30 cellular contexts compared by ENCODE assay signal in genomic region chr6:37660317-37660716, GRCh38.
"Had no signal": no experiment of that assay in that cellular context is flagged by ENCODE, and none has a peak within 500 bp of the region (broad histone marks: within the 10 kb centered on the region; RNA-seq: fewer than 3 reads in every experiment).

No MANE protein-coding gene starts in this region.

- H3K9me3 ChIP-seq: pancreas, right lobe of liver, sigmoid colon, suprapubic skin, testis, transverse colon, upper lobe of right lung, uterus had no signal

- H3K27me3 Mint-ChIP-seq: stimulated activated memory B cell treated with anti-CD40 and anti-IgM and Interleukin-4, amounts not matched to agents 10 μg/mL and 1 μg/mL and 100 μg/mL, for 72 hours had no signal

- H3K4me3 Mint-ChIP-seq: naive thymus-derived CD4-positive, alpha-beta T cell; natural killer cell; nephron; neural progenitor cell; stimulated activated memory B cell treated with anti-CD40 and anti-IgM and Interleukin-4, amounts not matched to agents 10 μg/mL and 1 μg/mL and 100 μg/mL, for 72 hours; stimulated activated naive CD8-positive, alpha-beta T cell treated with anti-CD3 and anti-CD28 coated beads, Interleukin-15, amount 100 ng/mL, for 72 hours; type B pancreatic cell had no signal

- H2AFZ ChIP-seq: neural progenitor cell had no signal

- H3K4me1 Mint-ChIP-seq: stimulated activated memory B cell treated with anti-CD40 and anti-IgM and Interleukin-4, amounts not matched to agents 10 μg/mL and 1 μg/mL and 100 μg/mL, for 72 hours; stimulated activated naive CD8-positive, alpha-beta T cell treated with anti-CD3 and anti-CD28 coated beads, Interleukin-15, amount 100 ng/mL, for 72 hours had no signal

- H3K9ac ChIP-seq: neural progenitor cell had no signal

- H3K4me3 ChIP-seq: neural progenitor cell, pancreas, psoas muscle, right lobe of liver, sigmoid colon, suprapubic skin, testis, tibial artery, transverse colon, upper lobe of right lung, uterus had no signal

- H3K4me2 ChIP-seq: neural progenitor cell had no signal

- DNase-seq: naive thymus-derived CD4-positive, alpha-beta T cell; natural killer cell; occipital lobe; pancreas; posterior cingulate gyrus; psoas muscle; right cardiac atrium; right lobe of liver; sigmoid colon; small intestine; stimulated activated CD4-positive, alpha-beta T cell treated with anti-CD3 and anti-CD28 coated beads, Interleukin-15, amount 100 ng/mL, for 24 hours; stimulated activated CD4-positive, alpha-beta T cell treated with anti-CD3 and anti-CD28 coated beads, Interleukin-2, amount 100 ng/mL, for 24 hours; stimulated activated CD4-positive, alpha-beta T cell treated with anti-CD3 and anti-CD28 coated beads, Interleukin-4, amount 100 ng/mL, for 1 hour; stimulated activated CD4-positive, alpha-beta T cell treated with anti-CD3 and anti-CD28 coated beads, Interleukin-4, amount 100 ng/mL, for 4 hours; stimulated activated CD8-positive, alpha-beta memory T cell treated with anti-CD3 and anti-CD28 coated beads, Interleukin-4, amount 100 ng/mL, for 48 hours; stimulated activated naive CD4-positive, alpha-beta T cell; stimulated activated naive CD8-positive, alpha-beta T cell treated with anti-CD3 and anti-CD28 coated beads, Interleukin-15, amount 100 ng/mL, for 72 hours; stimulated activated naive CD8-positive, alpha-beta T cell treated with anti-CD3 and anti-CD28 coated beads, Interleukin-15, Interleukin-2, amounts not matched to agents 100 U/mL and 50 U/mL, for 24 hours; substantia nigra; testis; tibial artery; transverse colon; upper lobe of right lung; uterus had no signal

- H3K4me1 ChIP-seq: neural progenitor cell, pancreas, psoas muscle, right lobe of liver, sigmoid colon, testis, tibial artery, transverse colon, upper lobe of right lung, uterus had no signal

- H3K9me3 Mint-ChIP-seq: type B pancreatic cell had no signal

- H3K27ac Mint-ChIP-seq: naive thymus-derived CD4-positive, alpha-beta T cell; natural killer cell; nephron; neural progenitor cell; progenitor cell of endocrine pancreas; stimulated activated memory B cell treated with anti-CD40 and anti-IgM and Interleukin-4, amounts not matched to agents 10 μg/mL and 1 μg/mL and 100 μg/mL, for 72 hours; stimulated activated naive CD8-positive, alpha-beta T cell treated with anti-CD3 and anti-CD28 coated beads, Interleukin-15, amount 100 ng/mL, for 72 hours; type B pancreatic cell had no signal

- H3K36me3 ChIP-seq: neural progenitor cell, pancreas, right lobe of liver, suprapubic skin, transverse colon, upper lobe of right lung, uterus had no signal

- ATAC-seq: naive thymus-derived CD4-positive, alpha-beta T cell; natural killer cell; pancreas; psoas muscle; right cardiac atrium; right lobe of liver; stimulated activated memory B cell treated with anti-CD40 and anti-IgM and Interleukin-4, amounts not matched to agents 10 μg/mL and 1 μg/mL and 100 μg/mL, for 72 hours; stimulated activated naive CD8-positive, alpha-beta T cell treated with anti-CD3 and anti-CD28 coated beads, Interleukin-15, amount 100 ng/mL, for 72 hours; stimulated activated naive CD8-positive, alpha-beta T cell treated with anti-CD3 and anti-CD28 coated beads, Interleukin-15, Interleukin-2, amounts not matched to agents 100 U/mL and 50 U/mL, for 24 hours; upper lobe of right lung had no signal

- H3K27ac ChIP-seq: neural progenitor cell, pancreas, psoas muscle, right lobe of liver, sigmoid colon, suprapubic skin, testis, tibial artery, transverse colon, upper lobe of right lung, uterus had no signal

- H3K27me3 ChIP-seq: neural progenitor cell, pancreas, right lobe of liver, sigmoid colon, suprapubic skin, testis, tibial artery, transverse colon, upper lobe of right lung, uterus had no signal
